In genomic region chr11:120317689-120318195, GRCh38 we compare ENCODE assay signal across 1 cellular context.
A peak's percentile ranks its signal among the peaks of the same experiment; 100 is the strongest.
TF ChIP-seq lines count a peak whose summit lies in the region.

No MANE protein-coding gene starts in this region.

TF ChIP-seq in H1, 55 proteins besides CTCF, POLR2A, EP300 and RAD21:
- TF ChIP-seq SIX5 (IDR thresholded peaks at IDR 0.05; ENCODE audit: low read depth, low read length) = no peak
- TF ChIP-seq KDM4A (IDR thresholded peaks at IDR 0.05; ENCODE audit: low read depth, low read length, severe bottlenecking) = peak; percentile 11
TF ChIP-seq in H1: peak in this region for 1.
